Comparison of ENCODE assay signal across 9 cellular contexts in genomic region chr1:53944469-53945182, GRCh38. TPM values are rescaled to one million over a fixed set of nuclear protein-coding genes. Genes with fewer than 3 reads are reported as not detected.
DNase-seq lines count a peak whose midpoint lies in the region; ATAC-seq and TF ChIP-seq lines count a peak whose summit lies in the region.
"Had no signal": no experiment of that assay in that cellular context is flagged by ENCODE, and none has a peak within 500 bp of the region (broad histone marks: within the 10 kb centered on the region; RNA-seq: fewer than 3 reads in every experiment).

No MANE protein-coding gene starts in this region.

- H3K4me1 ChIP-seq in HUES6 (ENCODE audit: control insufficient read depth, insufficient read depth, low read length) (peaks cover 26% of the 10 kb centered on the region), body of pancreas (peaks cover 23% of the 10 kb centered on the region), urinary bladder (ENCODE audit: insufficient read depth) (peaks cover 3% of the 10 kb centered on the region)

- no peak for TF ChIP-seq POLR2A in body of pancreas (IDR thresholded peaks at IDR 0.05)
- TF ChIP-seq POLR2A in lower leg skin (IDR thresholded peaks at IDR 0.05), result no peak

- H3K27ac ChIP-seq in C4-2B (peak overlapping the region; percentile 79), HUES6 (ENCODE audit: low read depth, low read length) (no peak overlapping the region; the same call in 1 of the 2 replicates), body of pancreas (peak overlapping the region in 3 of 4 donors; percentile 84 to 92 (median 87)), urinary bladder (ENCODE audit: low read depth) (no peak overlapping the region)

- H3K27me3 ChIP-seq in HUES6 (ENCODE audit: control insufficient read depth, insufficient read depth, low read length) (no peaks in the 10 kb centered on the region), body of pancreas (no peaks in the 10 kb centered on the region)

- no peak for TF ChIP-seq CTCF in C4-2B (conservative IDR thresholded peaks at IDR 0.05)
- TF ChIP-seq CTCF in body of pancreas (IDR thresholded peaks at IDR 0.05), result no peak
- TF ChIP-seq CTCF in lower leg skin (IDR thresholded peaks at IDR 0.05), result no peak

- DNase-seq in body of pancreas, result no peak
- DNase-seq in lower leg skin (ENCODE audit: low spot score in 2 of 2), result no peak
- no peak for DNase-seq in SHP77 treated with DMSO at 0.1 percent for 48 hours (lab: John Stamatoyannopoulos, UW)
- DNase-seq in KBM-7, result no peak

- in situ Hi-C loops in KBM-7 (cut with MboI; ENCODE audit: low pct_unique_long_range_greater_than_20kb, low sequenced_read_pairs), result no loop called here

- H3K36me3 ChIP-seq in HUES6 (ENCODE audit: control insufficient read depth, insufficient read depth, low read length), result no peaks in the 10 kb centered on the region
- H3K36me3 ChIP-seq in body of pancreas (replicated peaks in 1 of 2; ENCODE audit: insufficient read depth in 1 of 2, low read depth in 2 of 2), result no peaks in the 10 kb centered on the region
- H3K36me3 ChIP-seq in urinary bladder (ENCODE audit: insufficient read depth), result no peaks in the 10 kb centered on the region

- 58 to 59% methylated on average over 19 to 20 of the region's 20 CpGs for WGBS in body of pancreas, 2 donors
- WGBS in lower leg skin, 2 donors, result 55 to 57% methylated on average over 20 of the region's 20 CpGs
- WGBS in urinary bladder, result 60% methylated on average over 20 of the region's 20 CpGs

- ATAC-seq in body of pancreas (no peak), GM19455 (IDR thresholded peaks at IDR 0.05; ENCODE audit: unreplicated experiment) (no peak)

- intact Hi-C loops in body of pancreas (cut with DNase I), result no loop called here
- intact Hi-C loops in lower leg skin (cut with DNase I; ENCODE audit: low total_unique reads), result no loop called here

- H3K9me3 ChIP-seq in HUES6 (ENCODE audit: control insufficient read depth, insufficient read depth, low read depth, low read length), result no peaks in the 10 kb centered on the region
- H3K9me3 ChIP-seq in body of pancreas, result no peaks in the 10 kb centered on the region

- peak overlapping the region; percentile 99 for H3K4me3 ChIP-seq in HUES6 (ENCODE audit: low read depth, low read length)
- peak overlapping the region in 1 of 2 donors; percentile 62 for H3K4me3 ChIP-seq in body of pancreas
- H3K4me3 ChIP-seq in lower leg skin (ENCODE audit: low read depth, poor library complexity, severe bottlenecking), result peak overlapping the region; percentile 66
- peak overlapping the region; percentile 87 for H3K4me3 ChIP-seq in urinary bladder (ENCODE audit: low read depth, low read length)

- peak overlapping the region; percentile 75 for H3K9ac ChIP-seq in HUES6 (ENCODE audit: low read length)

RNA-seq across cellular contexts. Expression of gene IFT25, which starts 0.9 kb away (rescaled TPM):
- 10 to 100 TPM in 1 of 2 donors, 1 to 10 TPM in 1; 6.6 to 17.6 TPM for total RNA-seq in body of pancreas
- total RNA-seq in lower leg skin, result 10 to 100 TPM in 3 of 4 donors, 1 to 10 TPM in 1; 9.9 to 19.2 (median 12.4) TPM
- 63.7 TPM for total RNA-seq in urinary bladder
- 24.0 TPM for polyA plus RNA-seq in urinary bladder

RNA-seq across cellular contexts. Expression of gene LRRC42, which starts 1.5 kb away (rescaled TPM):
- total RNA-seq in body of pancreas (10 to 100 TPM in 1 of 2 donors, 1 to 10 TPM in 1; 2.3 to 17.1 TPM), lower leg skin (10 to 100 TPM; 20.1 to 36.3 (median 24.4) TPM), urinary bladder (17.3 TPM)
- 19.3 TPM for polyA plus RNA-seq in urinary bladder

RNA-seq across cellular contexts. Expression of gene DIO1, which starts 50.6 kb away (rescaled TPM):
- total RNA-seq in body of pancreas (not detected), lower leg skin (not detected), urinary bladder (not detected)
- 0.08 TPM for polyA plus RNA-seq in urinary bladder
- total RNA-seq: NCI-H460 had no signal

RNA-seq across cellular contexts. Expression of gene YIPF1, which starts 55.0 kb away (rescaled TPM):
- total RNA-seq in body of pancreas (10 to 100 TPM; 16.1 to 21.1 TPM), lower leg skin (10 to 100 TPM; 11.7 to 30.0 (median 19.5) TPM), urinary bladder (18.1 TPM)
- polyA plus RNA-seq in urinary bladder, result 24.8 TPM

Comparison
In these comparisons a context has a peak if more than half of its experiments do, and no peak if none do; other contexts are left out.
1. H3K27ac ChIP-seq: peak in C4-2B (single experiment) and body of pancreas (3 of 4); none in HUES6 (single experiment) and urinary bladder (single experiment).